ENCODE assay signal across 15 cellular contexts in genomic region chr4:1984406-1985191, GRCh38. TPM values are rescaled to one million over a fixed set of nuclear protein-coding genes. Genes with fewer than 3 reads are reported as not detected.
DNase-seq lines count a peak whose midpoint lies in the region; ATAC-seq and TF ChIP-seq lines count a peak whose summit lies in the region.
"Had no signal": no experiment of that assay in that cellular context is flagged by ENCODE, and none has a peak within 500 bp of the region (broad histone marks: within the 10 kb centered on the region; RNA-seq: fewer than 3 reads in every experiment).

No MANE protein-coding gene starts in this region.

- H3K9me3 ChIP-seq in breast epithelium = no peaks in the 10 kb centered on the region

- no peaks in the 10 kb centered on the region for H3K9me3 Mint-ChIP-seq in MCF 10A (ENCODE audit: unreplicated experiment)
- H3K9me3 Mint-ChIP-seq in stimulated activated effector memory CD8-positive, alpha-beta T cell treated with anti-CD3 and anti-CD28 coated beads, Interleukin-12 subunit alpha, Interleukin-12 subunit beta, amount 100 ng/mL, for 72 hours = no peaks in the 10 kb centered on the region
- no peaks in the 10 kb centered on the region for H3K9me3 Mint-ChIP-seq in activated T-helper 2 cell treated with anti-CD3 and anti-CD28 coated beads, Interferon-gamma antibody, Interleukin-2, Interleukin-4, amounts not matched to agents 10 μg/mL and 5 μg/mL and 100 μg/mL, durations not matched to agents 14 hours and 24 hours and 36 hours
- H3K9me3 Mint-ChIP-seq: activated CD4-positive, alpha-beta T cell treated with anti-CD3 and anti-CD28 coated beads, Interleukin-2, amount 10 ng/mL, durations not matched to agents 24 days and 14 days; effector memory CD8-positive, alpha-beta T cell; stimulated activated memory B cell treated with anti-CD40 and anti-IgM and Interleukin-4, amounts not matched to agents 10 μg/mL and 1 μg/mL and 100 μg/mL, for 72 hours had no signal

- H3K4me3 ChIP-seq in breast epithelium (no peak overlapping the region), epithelial cell of esophagus (ENCODE audit: low read length) (no peak overlapping the region)
- H3K4me3 ChIP-seq: GM23248 had no signal

- intact Hi-C loops in MCF 10A (cut with micrococcal nuclease) = no loop called here
- intact Hi-C loops in breast epithelium (cut with DNase I; ENCODE audit: low total_unique reads) = no loop called here
- intact Hi-C loops in activated T-helper 2 cell treated with anti-CD3 and anti-CD28 coated beads, Interferon-gamma antibody, Interleukin-2, Interleukin-4, amounts not matched to agents 10 μg/mL and 5 μg/mL and 100 μg/mL, durations not matched to agents 14 hours and 24 hours and 36 hours (cut with micrococcal nuclease) = no loop called here

- TF ChIP-seq CTCF in MCF 10A (IDR thresholded peaks at IDR 0.05; ENCODE audit: unreplicated experiment) (no peak), breast epithelium (IDR thresholded peaks at IDR 0.05) (no peak), epithelial cell of esophagus (IDR thresholded peaks at IDR 0.05; ENCODE audit: insufficient read depth, low read depth, low read length, missing control alignments) (no peak)

- H3K27ac Mint-ChIP-seq in MCF 10A (ENCODE audit: low read depth, unreplicated experiment) = peak overlapping the region; percentile 36
- peak overlapping the region; percentile 88 for H3K27ac Mint-ChIP-seq in stimulated activated effector memory CD8-positive, alpha-beta T cell treated with anti-CD3 and anti-CD28 coated beads, Interleukin-12 subunit alpha, Interleukin-12 subunit beta, amount 100 ng/mL, for 72 hours
- no peak overlapping the region for H3K27ac Mint-ChIP-seq in activated T-helper 2 cell treated with anti-CD3 and anti-CD28 coated beads, Interferon-gamma antibody, Interleukin-2, Interleukin-4, amounts not matched to agents 10 μg/mL and 5 μg/mL and 100 μg/mL, durations not matched to agents 14 hours and 24 hours and 36 hours
- H3K27ac Mint-ChIP-seq: activated CD4-positive, alpha-beta T cell treated with anti-CD3 and anti-CD28 coated beads, Interleukin-2, amount 10 ng/mL, durations not matched to agents 24 days and 14 days; stimulated activated memory B cell treated with anti-CD40 and anti-IgM and Interleukin-4, amounts not matched to agents 10 μg/mL and 1 μg/mL and 100 μg/mL, for 72 hours had no signal

- POLR2A ChIA-PET in MCF 10A (lab: Yijun Ruan, JAX) = interaction anchor here (1.0 kb wide), 1 partner anchor 45 kb away, joined by 4 read pairs; no protein-coding TSS in a partner anchor

- H3K27me3 ChIP-seq in breast epithelium = no peaks in the 10 kb centered on the region

- TF ChIP-seq POLR2A in breast epithelium (IDR thresholded peaks at IDR 0.05) = no peak

- H3K4me1 Mint-ChIP-seq in MCF 10A (ENCODE audit: insufficient read depth, unreplicated experiment) = peaks cover 9% of the 10 kb centered on the region
- no peaks in the 10 kb centered on the region for H3K4me1 Mint-ChIP-seq in stimulated activated effector memory CD8-positive, alpha-beta T cell treated with anti-CD3 and anti-CD28 coated beads, Interleukin-12 subunit alpha, Interleukin-12 subunit beta, amount 100 ng/mL, for 72 hours
- no peaks in the 10 kb centered on the region for H3K4me1 Mint-ChIP-seq in activated T-helper 2 cell treated with anti-CD3 and anti-CD28 coated beads, Interferon-gamma antibody, Interleukin-2, Interleukin-4, amounts not matched to agents 10 μg/mL and 5 μg/mL and 100 μg/mL, durations not matched to agents 14 hours and 24 hours and 36 hours (ENCODE audit: low read depth)

- H3K27ac ChIP-seq in breast epithelium = peak overlapping the region in 1 of 2 donors; percentile 3
- H3K27ac ChIP-seq: GM23248 had no signal

- no peaks in the 10 kb centered on the region for H3K27me3 Mint-ChIP-seq in MCF 10A (ENCODE audit: insufficient read depth, unreplicated experiment)
- no peaks in the 10 kb centered on the region for H3K27me3 Mint-ChIP-seq in activated T-helper 2 cell treated with anti-CD3 and anti-CD28 coated beads, Interferon-gamma antibody, Interleukin-2, Interleukin-4, amounts not matched to agents 10 μg/mL and 5 μg/mL and 100 μg/mL, durations not matched to agents 14 hours and 24 hours and 36 hours (ENCODE audit: low read depth)
- H3K27me3 Mint-ChIP-seq: activated CD4-positive, alpha-beta T cell treated with anti-CD3 and anti-CD28 coated beads, Interleukin-2, amount 10 ng/mL, durations not matched to agents 24 days and 14 days; effector memory CD8-positive, alpha-beta T cell; stimulated activated memory B cell treated with anti-CD40 and anti-IgM and Interleukin-4, amounts not matched to agents 10 μg/mL and 1 μg/mL and 100 μg/mL, for 72 hours had no signal

- H3K4me3 Mint-ChIP-seq in MCF 10A (ENCODE audit: unreplicated experiment) = no peak overlapping the region
- H3K4me3 Mint-ChIP-seq in stimulated activated effector memory CD8-positive, alpha-beta T cell treated with anti-CD3 and anti-CD28 coated beads, Interleukin-12 subunit alpha, Interleukin-12 subunit beta, amount 100 ng/mL, for 72 hours = no peak overlapping the region
- no peak overlapping the region for H3K4me3 Mint-ChIP-seq in activated T-helper 2 cell treated with anti-CD3 and anti-CD28 coated beads, Interferon-gamma antibody, Interleukin-2, Interleukin-4, amounts not matched to agents 10 μg/mL and 5 μg/mL and 100 μg/mL, durations not matched to agents 14 hours and 24 hours and 36 hours (ENCODE audit: low read depth)
- H3K4me3 Mint-ChIP-seq: activated CD4-positive, alpha-beta T cell treated with anti-CD3 and anti-CD28 coated beads, Interleukin-2, amount 10 ng/mL, durations not matched to agents 24 days and 14 days; effector memory CD8-positive, alpha-beta T cell; stimulated activated memory B cell treated with anti-CD40 and anti-IgM and Interleukin-4, amounts not matched to agents 10 μg/mL and 1 μg/mL and 100 μg/mL, for 72 hours had no signal

- no peak for DNase-seq in MCF 10A (ENCODE audit: unreplicated experiment)
- no peak for DNase-seq in breast epithelium (ENCODE audit: low spot score in 2 of 2)
- DNase-seq in NCI-H2171 treated with DMSO at 0.1 percent for 48 hours (lab: John Stamatoyannopoulos, UW) = peak; percentile 68
- DNase-seq in epithelial cell of esophagus (ENCODE audit: low read depth) = peak; percentile 38
- no peak for DNase-seq in stimulated activated effector memory CD8-positive, alpha-beta T cell treated with anti-CD3 and anti-CD28 coated beads, Interleukin-12 subunit alpha, Interleukin-12 subunit beta, amount 100 ng/mL, for 72 hours (ENCODE audit: low spot score in 2 of 2)
- DNase-seq in activated CD4-positive, CD25-positive, alpha-beta regulatory T cell treated with anti-CD3 and anti-CD28 coated beads, Interleukin-2, amount 50 U/mL, for 72 hours = no peak
- DNase-seq in activated T-helper 2 cell treated with anti-CD3 and anti-CD28 coated beads, Interferon-gamma antibody, Interleukin-2, Interleukin-4, amounts not matched to agents 10 μg/mL and 5 μg/mL and 100 μg/mL, durations not matched to agents 14 hours and 24 hours and 36 hours (ENCODE audit: low spot score) = no peak
- DNase-seq: activated CD4-positive, alpha-beta T cell treated with anti-CD3 and anti-CD28 coated beads, Interleukin-2, amount 10 ng/mL, durations not matched to agents 24 days and 14 days; Calu3; effector memory CD8-positive, alpha-beta T cell; GM23248; NCI-H2029 treated with DMSO at 0.1 percent for 48 hours; NCI-H82 had no signal

- ATAC-seq in stimulated activated effector memory CD8-positive, alpha-beta T cell treated with anti-CD3 and anti-CD28 coated beads, Interleukin-12 subunit alpha, Interleukin-12 subunit beta, amount 100 ng/mL, for 72 hours = no peak
- no peak for ATAC-seq in HG02642 (IDR thresholded peaks at IDR 0.05; ENCODE audit: poor library complexity, unreplicated experiment)
- ATAC-seq: effector memory CD8-positive, alpha-beta T cell had no signal

- H3K36me3 Mint-ChIP-seq in MCF 10A (ENCODE audit: insufficient read depth, unreplicated experiment) = peaks cover 80% of the 10 kb centered on the region
- H3K36me3 Mint-ChIP-seq in stimulated activated effector memory CD8-positive, alpha-beta T cell treated with anti-CD3 and anti-CD28 coated beads, Interleukin-12 subunit alpha, Interleukin-12 subunit beta, amount 100 ng/mL, for 72 hours = peaks cover 97% of the 10 kb centered on the region
- peaks cover 51% of the 10 kb centered on the region for H3K36me3 Mint-ChIP-seq in activated T-helper 2 cell treated with anti-CD3 and anti-CD28 coated beads, Interferon-gamma antibody, Interleukin-2, Interleukin-4, amounts not matched to agents 10 μg/mL and 5 μg/mL and 100 μg/mL, durations not matched to agents 14 hours and 24 hours and 36 hours (ENCODE audit: low read depth)

- peaks cover 12% of the 10 kb centered on the region for H3K36me3 ChIP-seq in breast epithelium

- no peaks in the 10 kb centered on the region for H3K4me1 ChIP-seq in breast epithelium

- no TSS peak for BruUV-seq in MCF 10A (replicated peaks; lab: Mats Ljungman, UMichigan)

- CTCF ChIA-PET in MCF 10A (lab: Yijun Ruan, JAX) = no interaction called here

RNA-seq across cellular contexts. Expression of gene NELFA, which starts 24.2 kb away (rescaled TPM):
- 30.1 and 36.2 TPM in 2 replicates for total RNA-seq in MCF 10A (2022)
- 10 to 100 TPM; 14.1 to 22.0 (median 18.4) TPM for total RNA-seq in breast epithelium
- 48.3 and 49.4 TPM in 2 replicates for total RNA-seq in activated T-helper 2 cell treated with anti-CD3 and anti-CD28 coated beads, Interferon-gamma antibody, Interleukin-2, Interleukin-4, amounts not matched to agents 10 μg/mL and 5 μg/mL and 100 μg/mL, durations not matched to agents 14 hours and 24 hours and 36 hours

Comparison
In these comparisons a context has a peak if more than half of its experiments do, and no peak if none do; other contexts are left out.
1. DNase-seq: peak in NCI-H2171 treated with DMSO at 0.1 percent for 48 hours (single experiment) and epithelial cell of esophagus (single experiment); none in MCF 10A (single experiment), breast epithelium (0 of 2), stimulated activated effector memory CD8-positive, alpha-beta T cell treated with anti-CD3 and anti-CD28 coated beads, Interleukin-12 subunit alpha, Interleukin-12 subunit beta, amount 100 ng/mL, for 72 hours (0 of 2), activated CD4-positive, CD25-positive, alpha-beta regulatory T cell treated with anti-CD3 and anti-CD28 coated beads, Interleukin-2, amount 50 U/mL, for 72 hours (single experiment) and activated T-helper 2 cell treated with anti-CD3 and anti-CD28 coated beads, Interferon-gamma antibody, Interleukin-2, Interleukin-4, amounts not matched to agents 10 μg/mL and 5 μg/mL and 100 μg/mL, durations not matched to agents 14 hours and 24 hours and 36 hours (single experiment).